In genomic region chr4:74159397-74159709, GRCh38 we compare ENCODE assay signal across 9 cellular contexts. TPM values are rescaled to one million over a fixed set of nuclear protein-coding genes. Genes with fewer than 3 reads are reported as not detected.
A peak's percentile ranks its signal among the peaks of the same experiment; 100 is the strongest.
DNase-seq lines count a peak whose midpoint lies in the region; ATAC-seq and TF ChIP-seq lines count a peak whose summit lies in the region.
"Had no signal": no experiment of that assay in that cellular context is flagged by ENCODE, and none has a peak within 500 bp of the region (broad histone marks: within the 10 kb centered on the region; RNA-seq: fewer than 3 reads in every experiment).

No MANE protein-coding gene starts in this region.

- peaks cover 30% of the 10 kb centered on the region for H3K4me1 Mint-ChIP-seq in activated T-cell treated with anti-CD3 and anti-CD28 coated beads, Interleukin-2, amount 50 U/mL, for 24 hours (ENCODE audit: low read depth)
- H3K4me1 Mint-ChIP-seq in activated B cell treated with CpG ODN at 0.5 μM for 24 hours: peaks cover 18% of the 10 kb centered on the region
- H3K4me1 Mint-ChIP-seq in glutamatergic neuron (ENCODE audit: low read depth, unreplicated experiment): peaks cover 2% of the 10 kb centered on the region

- no peak for ATAC-seq in activated B cell treated with CpG ODN at 0.5 μM for 24 hours (ENCODE audit: low read depth)
- no peak for ATAC-seq in body of pancreas

- no peak for DNase-seq in activated T-cell treated with anti-CD3 and anti-CD28 coated beads, Interleukin-2, amount 50 U/mL, for 24 hours
- DNase-seq in activated T-cell treated with anti-CD3 and anti-CD28 coated beads for 4 hours (no peak), activated B cell treated with CpG ODN at 0.5 μM for 24 hours (no peak), glutamatergic neuron (no peak), SK-N-DZ (ENCODE audit: low spot score) (no peak), body of pancreas (no peak), NCI-H1694 treated with DMSO at 0.1 percent for 48 hours (lab: John Stamatoyannopoulos, UW) (no peak)

- peak overlapping the region; percentile 92 for H3K4me3 Mint-ChIP-seq in activated T-cell treated with anti-CD3 and anti-CD28 coated beads, Interleukin-2, amount 50 U/mL, for 24 hours
- H3K4me3 Mint-ChIP-seq in activated B cell treated with CpG ODN at 0.5 μM for 24 hours: peak overlapping the region; percentile 92
- peak overlapping the region; percentile 92 for H3K4me3 Mint-ChIP-seq in glutamatergic neuron (ENCODE audit: unreplicated experiment)

- H3K9me3 Mint-ChIP-seq in activated T-cell treated with anti-CD3 and anti-CD28 coated beads, Interleukin-2, amount 50 U/mL, for 24 hours: no peaks in the 10 kb centered on the region
- H3K9me3 Mint-ChIP-seq in activated B cell treated with CpG ODN at 0.5 μM for 24 hours (no peaks in the 10 kb centered on the region), glutamatergic neuron (ENCODE audit: unreplicated experiment) (peaks cover 6% of the 10 kb centered on the region)

- TF ChIP-seq POLR2A in body of pancreas (IDR thresholded peaks at IDR 0.05): no peak

- POLR2A ChIA-PET in activated B cell treated with CpG ODN at 0.5 μM for 24 hours (lab: Charles Lee): no interaction called here

- CTCF ChIA-PET in activated B cell treated with CpG ODN at 0.5 μM for 24 hours (lab: Charles Lee): no interaction called here

- intact Hi-C loops in activated B cell treated with CpG ODN at 0.5 μM for 24 hours (cut with micrococcal nuclease): loop anchor here (2.0 to 5.0 kb wide), 3 partner anchors 239 to 1092 kb away; partner anchors contain the start of genes ANKRD17 and COX18
- intact Hi-C loops in body of pancreas (cut with DNase I): no loop called here

- no peaks in the 10 kb centered on the region for H3K9me3 ChIP-seq in stomach smooth muscle (ENCODE audit: control insufficient read depth in 2 of 2, low read length in 2 of 2)
- no peaks in the 10 kb centered on the region for H3K9me3 ChIP-seq in body of pancreas
- H3K9me3 ChIP-seq: vagina had no signal

- H3K4me3 ChIP-seq in stomach smooth muscle (ENCODE audit: low read length in 2 of 2) (peak overlapping the region; percentile 80), body of pancreas (no peak overlapping the region)

- peak overlapping the region in 1 of 2 donors; percentile 91 for H3K9ac ChIP-seq in stomach smooth muscle (ENCODE audit: low read length in 2 of 2)

- peak overlapping the region; percentile 95 for H3K27ac Mint-ChIP-seq in activated T-cell treated with anti-CD3 and anti-CD28 coated beads, Interleukin-2, amount 50 U/mL, for 24 hours
- no peak overlapping the region for H3K27ac Mint-ChIP-seq in activated B cell treated with CpG ODN at 0.5 μM for 24 hours
- no peak overlapping the region for H3K27ac Mint-ChIP-seq in glutamatergic neuron (ENCODE audit: unreplicated experiment)

- H3K27me3 Mint-ChIP-seq in activated T-cell treated with anti-CD3 and anti-CD28 coated beads, Interleukin-2, amount 50 U/mL, for 24 hours: no peaks in the 10 kb centered on the region
- peaks cover 6% of the 10 kb centered on the region for H3K27me3 Mint-ChIP-seq in activated B cell treated with CpG ODN at 0.5 μM for 24 hours
- peaks cover 2% of the 10 kb centered on the region for H3K27me3 Mint-ChIP-seq in glutamatergic neuron (ENCODE audit: unreplicated experiment)

- H3K27ac ChIP-seq in stomach smooth muscle (ENCODE audit: low read length) (no peak overlapping the region), body of pancreas (no peak overlapping the region)

- H3K4me1 ChIP-seq in stomach smooth muscle (ENCODE audit: control insufficient read depth, insufficient read depth, low read length) (peaks cover 4% of the 10 kb centered on the region), body of pancreas (peaks cover 27% of the 10 kb centered on the region)

- 47 to 60% methylated on average over 1 of the region's 1 CpG for WGBS in body of pancreas, 2 donors

- peaks cover 57% of the 10 kb centered on the region for H3K36me3 Mint-ChIP-seq in activated T-cell treated with anti-CD3 and anti-CD28 coated beads, Interleukin-2, amount 50 U/mL, for 24 hours (ENCODE audit: low read depth)
- H3K36me3 Mint-ChIP-seq in activated B cell treated with CpG ODN at 0.5 μM for 24 hours (ENCODE audit: low read depth) (peaks cover 29% of the 10 kb centered on the region), glutamatergic neuron (ENCODE audit: unreplicated experiment) (no peaks in the 10 kb centered on the region)

- TF ChIP-seq CTCF in activated B cell treated with CpG ODN at 0.5 μM for 24 hours (IDR thresholded peaks at IDR 0.05): no peak
- TF ChIP-seq CTCF in glutamatergic neuron (IDR thresholded peaks at IDR 0.05; ENCODE audit: partially characterized antibody, unreplicated experiment): no peak
- no peak for TF ChIP-seq CTCF in body of pancreas (IDR thresholded peaks at IDR 0.05)

- H3K27me3 ChIP-seq in stomach smooth muscle (ENCODE audit: control insufficient read depth in 1 of 2, insufficient read depth in 2 of 2, low read length in 2 of 2) (no peaks in the 10 kb centered on the region), body of pancreas (no peaks in the 10 kb centered on the region)
- H3K27me3 ChIP-seq: vagina had no signal

- H3K36me3 ChIP-seq in stomach smooth muscle (ENCODE audit: control insufficient read depth in 2 of 2, insufficient read depth in 2 of 2, low read length in 2 of 2): peaks cover 0 to 7% of the 10 kb centered on the region in 2 donors
- peaks cover 0 to 2% of the 10 kb centered on the region in 2 donors for H3K36me3 ChIP-seq in body of pancreas (replicated peaks in 1 of 2; ENCODE audit: insufficient read depth in 1 of 2, low read depth in 2 of 2)

RNA-seq across cellular contexts. Expression of gene MTHFD2L, which starts 1.4 kb away (rescaled TPM):
- 12.0 and 14.3 TPM in 2 replicates for total RNA-seq in activated B cell treated with CpG ODN at 0.5 μM for 24 hours
- total RNA-seq in glutamatergic neuron (ENCODE audit: unreplicated experiment): 14.0 TPM
- polyA plus RNA-seq in SK-N-DZ (2014; cell fraction: cytosol; rRNA removed): 25.6 and 26.3 TPM in 2 replicates
- polyA plus RNA-seq in SK-N-DZ (2014; cell fraction: nucleus; rRNA removed): 26.5 and 33.4 TPM in 2 replicates
- 10 to 100 TPM; 13.2 to 13.8 TPM for total RNA-seq in body of pancreas

Comparison
In these comparisons a context has a peak if more than half of its experiments do, and no peak if none do; other contexts are left out.
1. H3K4me3 ChIP-seq: peak in stomach smooth muscle (2 of 2); none in body of pancreas (0 of 2).
2. Peak in every context shown above with its lines, with median percentiles within 50 percentile points of each other: H3K4me3 Mint-ChIP-seq.